In the genomic region with DNA sequence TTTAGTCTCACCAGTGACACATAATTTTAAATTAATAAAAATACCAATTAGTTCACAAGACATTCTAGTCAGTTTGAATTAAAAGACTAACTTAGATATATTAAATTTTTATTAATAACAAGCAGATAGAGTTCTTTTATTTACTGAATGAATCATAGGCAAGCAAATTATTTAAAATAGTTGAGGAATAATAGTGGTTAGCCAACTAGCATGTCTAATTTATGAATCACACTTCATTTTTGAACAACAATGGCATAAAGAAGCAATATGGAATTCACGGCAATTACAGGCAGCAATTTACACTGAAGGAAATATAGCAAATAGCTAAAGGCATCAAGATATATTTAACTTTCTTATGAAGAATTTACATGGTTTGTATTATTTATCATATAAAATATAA, we compare ENCODE assay signal across 28 cellular contexts.
DNase-seq lines count a peak whose midpoint lies in the region; ATAC-seq and TF ChIP-seq lines count a peak whose summit lies in the region.
"Had no signal": no experiment of that assay in that cellular context is flagged by ENCODE, and none has a peak within 500 bp of the region (broad histone marks: within the 10 kb centered on the region; RNA-seq: fewer than 3 reads in every experiment).

No MANE protein-coding gene starts in this region.

- POLR2A ChIA-PET in naive thymus-derived CD4-positive, alpha-beta T cell (lab: Charles Lee): no interaction called here

- H3K27ac Mint-ChIP-seq in HFFc6: no peak overlapping the region
- H3K27ac Mint-ChIP-seq in naive thymus-derived CD4-positive, alpha-beta T cell: no peak overlapping the region
- H3K27ac Mint-ChIP-seq: activated CD4-positive, alpha-beta memory T cell treated with anti-CD3 and anti-CD28 coated beads for 36 hours; immature natural killer cell; nephron; stimulated activated naive B cell treated with anti-CD40 and anti-IgM and Interleukin-4, amounts not matched to agents 10 μg/mL and 1 μg/mL and 100 μg/mL, for 72 hours had no signal

- no peaks in the 10 kb centered on the region for H3K9me3 Mint-ChIP-seq in HFFc6
- H3K9me3 Mint-ChIP-seq in naive thymus-derived CD4-positive, alpha-beta T cell: no peaks in the 10 kb centered on the region
- H3K9me3 Mint-ChIP-seq: activated CD4-positive, alpha-beta memory T cell treated with anti-CD3 and anti-CD28 coated beads for 36 hours; nephron; stimulated activated naive B cell treated with anti-CD40 and anti-IgM and Interleukin-4, amounts not matched to agents 10 μg/mL and 1 μg/mL and 100 μg/mL, for 72 hours had no signal

- CTCF ChIA-PET in naive thymus-derived CD4-positive, alpha-beta T cell (lab: Charles Lee): no interaction called here

- H3K27me3 ChIP-seq in naive thymus-derived CD4-positive, alpha-beta T cell (ENCODE audit: control insufficient read depth in 2 of 2, insufficient read depth in 2 of 2, low read length in 2 of 2): no peaks in the 10 kb centered on the region
- H3K27me3 ChIP-seq: BE2C, cardiac muscle cell, suprapubic skin had no signal

- H3K36me3 Mint-ChIP-seq in HFFc6 (ENCODE audit: low read depth): peaks cover 6% of the 10 kb centered on the region; the same call in 1 of the 2 replicates
- H3K36me3 Mint-ChIP-seq in naive thymus-derived CD4-positive, alpha-beta T cell: no peaks in the 10 kb centered on the region
- H3K36me3 Mint-ChIP-seq: activated CD4-positive, alpha-beta memory T cell treated with anti-CD3 and anti-CD28 coated beads for 36 hours; immature natural killer cell; stimulated activated naive B cell treated with anti-CD40 and anti-IgM and Interleukin-4, amounts not matched to agents 10 μg/mL and 1 μg/mL and 100 μg/mL, for 72 hours had no signal

- no peaks in the 10 kb centered on the region for H3K4me1 ChIP-seq in naive thymus-derived CD4-positive, alpha-beta T cell (ENCODE audit: control insufficient read depth in 2 of 2, insufficient read depth in 2 of 2, low read length in 2 of 2)
- H3K4me1 ChIP-seq: suprapubic skin had no signal

- peak; percentile 20 for DNase-seq in A172 (ENCODE audit: low spot score)
- peak; percentile 6 for DNase-seq in HFFc6
- DNase-seq in astrocyte of the cerebellum (ENCODE audit: low read depth): peak; percentile 23
- peak; percentile 52 for DNase-seq in fibroblast of the aortic adventitia (ENCODE audit: low read depth)
- no peak for DNase-seq in coronary artery (ENCODE audit: low spot score)
- DNase-seq in naive thymus-derived CD4-positive, alpha-beta T cell: no peak
- no peak for DNase-seq in hippocampal formation (lab: John Stamatoyannopoulos, UW)
- no peak for DNase-seq in NCI-H2107 treated with DMSO at 0.1 percent for 48 hours (lab: John Stamatoyannopoulos, UW; ENCODE audit: unreplicated experiment)
- DNase-seq: activated CD4-positive, alpha-beta memory T cell treated with anti-CD3 and anti-CD28 coated beads for 36 hours; activated gamma-delta T cell treated with Interleukin-2 at 50 U/mL for 16 hours; BE2C; H7; immature natural killer cell; Kasumi-1; midbrain; NCI-H1048; NCI-H187 treated with DMSO at 0.1 percent for 48 hours; NCI-H774; Right ventricle myocardium superior; stimulated activated CD4-positive, alpha-beta T cell treated with anti-CD3 and anti-CD28 coated beads, Interleukin-12 subunit alpha, Interleukin-12 subunit beta, amount 100 ng/mL, for 4 hours; stimulated activated CD4-positive, alpha-beta T cell treated with anti-CD3 and anti-CD28 coated beads, Interleukin-4, amount 100 ng/mL, for 24 hours; stimulated activated naive B cell treated with anti-CD40 and anti-IgM and Interleukin-4, amounts not matched to agents 10 μg/mL and 1 μg/mL and 100 μg/mL, for 72 hours; T-helper 1 cell had no signal

- no peak overlapping the region; the same call in 1 of the 2 replicates for H3K4me3 Mint-ChIP-seq in HFFc6
- H3K4me3 Mint-ChIP-seq in naive thymus-derived CD4-positive, alpha-beta T cell: no peak overlapping the region
- H3K4me3 Mint-ChIP-seq: activated CD4-positive, alpha-beta memory T cell treated with anti-CD3 and anti-CD28 coated beads for 36 hours; immature natural killer cell; nephron; stimulated activated naive B cell treated with anti-CD40 and anti-IgM and Interleukin-4, amounts not matched to agents 10 μg/mL and 1 μg/mL and 100 μg/mL, for 72 hours had no signal

- no peaks in the 10 kb centered on the region for H3K27me3 Mint-ChIP-seq in HFFc6 (ENCODE audit: insufficient read depth)
- peaks cover 4 to 20% (median 7%) of the 10 kb centered on the region in 5 donors for H3K27me3 Mint-ChIP-seq in naive thymus-derived CD4-positive, alpha-beta T cell

- H3K4me1 Mint-ChIP-seq in HFFc6 (ENCODE audit: low read depth): peaks cover 67% of the 10 kb centered on the region
- no peaks in the 10 kb centered on the region for H3K4me1 Mint-ChIP-seq in naive thymus-derived CD4-positive, alpha-beta T cell
- H3K4me1 Mint-ChIP-seq: immature natural killer cell; nephron; stimulated activated naive B cell treated with anti-CD40 and anti-IgM and Interleukin-4, amounts not matched to agents 10 μg/mL and 1 μg/mL and 100 μg/mL, for 72 hours had no signal

- no peak overlapping the region for H3K27ac ChIP-seq in coronary artery
- H3K27ac ChIP-seq in naive thymus-derived CD4-positive, alpha-beta T cell (ENCODE audit: low read depth, low read length): no peak overlapping the region
- H3K27ac ChIP-seq: A549, cardiac muscle cell, suprapubic skin had no signal

- in situ Hi-C loops in astrocyte of the cerebellum (cut with HindIII; ENCODE audit: low sequenced_read_pairs): no loop called here

- intact Hi-C loops in naive thymus-derived CD4-positive, alpha-beta T cell (cut with micrococcal nuclease): no loop called here

- H3K4me3 ChIP-seq in astrocyte of the cerebellum (ENCODE audit: low read depth, low read length) (no peak overlapping the region), fibroblast of the aortic adventitia (ENCODE audit: low read depth, low read length) (no peak overlapping the region), coronary artery (no peak overlapping the region)
- H3K4me3 ChIP-seq in naive thymus-derived CD4-positive, alpha-beta T cell (ENCODE audit: low read length): no peak overlapping the region
- H3K4me3 ChIP-seq: A549, cardiac muscle cell, suprapubic skin had no signal

- no peak for ATAC-seq in naive thymus-derived CD4-positive, alpha-beta T cell
- ATAC-seq: A549; activated CD4-positive, CD25-positive, alpha-beta regulatory T cell treated with anti-CD3 and anti-CD28 coated beads, Interleukin-2, amount 50 U/mL, for 24 hours; stimulated activated naive B cell treated with anti-CD40 and anti-IgM and Interleukin-4, amounts not matched to agents 10 μg/mL and 1 μg/mL and 100 μg/mL, for 72 hours had no signal

- H3K9me3 ChIP-seq in naive thymus-derived CD4-positive, alpha-beta T cell (ENCODE audit: control insufficient read depth in 2 of 3, low read length in 3 of 3): no peaks in the 10 kb centered on the region
- H3K9me3 ChIP-seq: A549, BE2C, suprapubic skin had no signal

- no peak for TF ChIP-seq CTCF in HFFc6 (IDR thresholded peaks at IDR 0.05)
- no peak for TF ChIP-seq CTCF in astrocyte of the cerebellum (IDR thresholded peaks at IDR 0.05; ENCODE audit: low read depth, low read length, missing control alignments)
- no peak for TF ChIP-seq CTCF in fibroblast of the aortic adventitia (IDR thresholded peaks at IDR 0.05; ENCODE audit: insufficient read depth, low read length)
- no peak for TF ChIP-seq CTCF in coronary artery (IDR thresholded peaks at IDR 0.05)

- no peaks in the 10 kb centered on the region for H3K36me3 ChIP-seq in naive thymus-derived CD4-positive, alpha-beta T cell (ENCODE audit: control insufficient read depth in 2 of 3, insufficient read depth in 3 of 3, low read length in 3 of 3)
- H3K36me3 ChIP-seq: suprapubic skin had no signal

Comparison
In these comparisons a context has a peak if more than half of its experiments do, and no peak if none do; other contexts are left out.
1. DNase-seq: peak in A172 (single experiment), HFFc6 (single experiment), astrocyte of the cerebellum (single experiment) and fibroblast of the aortic adventitia (single experiment); none in coronary artery (single experiment), naive thymus-derived CD4-positive, alpha-beta T cell (0 of 9), hippocampal formation (0 of 2) and NCI-H2107 treated with DMSO at 0.1 percent for 48 hours (single experiment).